In the genomic region with DNA sequence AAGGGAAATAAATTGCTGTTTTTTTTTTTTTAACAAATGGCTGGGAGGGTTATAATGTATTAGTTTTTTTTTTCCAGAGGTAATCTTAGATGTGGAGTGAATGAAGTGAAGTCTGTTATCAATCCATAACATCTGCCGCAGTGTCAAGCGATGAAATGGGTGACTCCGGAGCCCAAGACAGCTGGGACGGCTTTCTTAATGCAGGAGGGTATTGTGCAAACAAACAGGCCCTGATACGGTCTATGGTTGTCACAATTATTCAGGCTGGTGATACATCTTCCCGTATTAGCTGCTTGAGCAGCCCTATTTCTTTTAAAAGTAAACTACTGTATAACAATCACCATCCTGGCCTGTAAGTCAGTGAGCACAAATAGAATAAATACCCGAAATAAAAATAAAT, we compare ENCODE assay signal across 17 cellular contexts.
DNase-seq lines count a peak whose midpoint lies in the region; ATAC-seq and TF ChIP-seq lines count a peak whose summit lies in the region.
"Had no signal": no experiment of that assay in that cellular context is flagged by ENCODE, and none has a peak within 500 bp of the region (broad histone marks: within the 10 kb centered on the region; RNA-seq: fewer than 3 reads in every experiment).

No MANE protein-coding gene starts in this region.

- TF ChIP-seq CTCF in BE2C (IDR thresholded peaks at IDR 0.05; ENCODE audit: low read depth, low read length) (no peak), SK-N-SH (IDR thresholded peaks at IDR 0.05) (no peak), parathyroid adenoma (IDR thresholded peaks at IDR 0.05) (no peak), upper lobe of left lung (IDR thresholded peaks at IDR 0.05) (no peak)

- TF ChIP-seq POLR2A in upper lobe of left lung (IDR thresholded peaks at IDR 0.05): no peak

- H3K4me1 ChIP-seq in BE2C: peaks cover 10% of the 10 kb centered on the region
- H3K4me1 ChIP-seq in SK-N-SH (ENCODE audit: control insufficient read depth in 1 of 2, insufficient read depth in 2 of 2, low read depth in 1 of 2, low read length in 1 of 2): peaks cover 6 to 13% of the 10 kb centered on the region in 2 experiments; a peak in 3 of 4 replicates
- peaks cover 62% of the 10 kb centered on the region for H3K4me1 ChIP-seq in parathyroid adenoma
- H3K4me1 ChIP-seq in upper lobe of left lung: no peaks in the 10 kb centered on the region
- H3K4me1 ChIP-seq: A549, BLaER1 had no signal

- no peak overlapping the region for H2AFZ ChIP-seq in SK-N-SH (ENCODE audit: low read depth)
- no peak overlapping the region for H2AFZ ChIP-seq in parathyroid adenoma

- no peaks in the 10 kb centered on the region for H3K36me3 ChIP-seq in BE2C
- no peaks in the 10 kb centered on the region for H3K36me3 ChIP-seq in SK-N-SH (replicated peaks in 1 of 2; ENCODE audit: control insufficient read depth in 1 of 2, insufficient read depth in 2 of 2, low read length in 1 of 2)
- H3K36me3 ChIP-seq in parathyroid adenoma (ENCODE audit: control insufficient read depth, insufficient read depth, low read length): peaks cover 5% of the 10 kb centered on the region
- no peaks in the 10 kb centered on the region for H3K36me3 ChIP-seq in upper lobe of left lung
- H3K36me3 ChIP-seq: BLaER1 had no signal

- no peak overlapping the region for H3K4me2 ChIP-seq in SK-N-SH
- H3K4me2 ChIP-seq in parathyroid adenoma (ENCODE audit: low read length): peak overlapping the region; percentile 40
- H3K4me2 ChIP-seq: A549, BLaER1 had no signal

- POLR2A ChIA-PET in SK-N-SH (lab: Yijun Ruan, JAX): interaction anchor here (1.1 kb wide), 1 partner anchor 47 kb away, joined by 3 read pairs; no protein-coding TSS in a partner anchor

- H4K20me1 ChIP-seq in SK-N-SH (ENCODE audit: insufficient read depth): no peaks in the 10 kb centered on the region
- H4K20me1 ChIP-seq: BLaER1 had no signal

- ATAC-seq in upper lobe of left lung (ENCODE audit: low FRiP score in 2 of 2) (no peak), GM19397 (IDR thresholded peaks at IDR 0.05; ENCODE audit: unreplicated experiment) (no peak), HG03175 (IDR thresholded peaks at IDR 0.05; ENCODE audit: unreplicated experiment) (no peak)
- ATAC-seq: A549, HepG2 had no signal

- DNase-seq in BE2C (peak; percentile 54), NCI-H82 treated with DMSO at 0.1 percent for 48 hours (lab: John Stamatoyannopoulos, UW; ENCODE audit: unreplicated experiment) (peak; percentile 49), SK-N-SH (peak; percentile 55), upper lobe of left lung (no peak)
- DNase-seq: AML-193; CD4-positive, alpha-beta memory T cell; DMS153; DMS79; GDM1; H9 had no signal

- TF ChIP-seq EP300 in SK-N-SH (IDR thresholded peaks at IDR 0.05; ENCODE audit: borderline replicate concordance in 1 of 2, low read depth in 1 of 2, low read length in 1 of 2) (peak; percentile 14 to 76; a peak in 2 of 4 replicates), upper lobe of left lung (IDR thresholded peaks at IDR 0.05) (no peak)

- 9% methylated on average over 7 of the region's 7 CpGs for WGBS in SK-N-SH (ENCODE audit: low lambda C conversion rate)
- 41 to 48% methylated on average over 7 of the region's 7 CpGs for WGBS in upper lobe of left lung, 2 donors

- H3K9me3 ChIP-seq in BE2C (no peaks in the 10 kb centered on the region), SK-N-SH (no peaks in the 10 kb centered on the region), parathyroid adenoma (ENCODE audit: control insufficient read depth, low read length) (no peaks in the 10 kb centered on the region), upper lobe of left lung (no peaks in the 10 kb centered on the region)
- H3K9me3 ChIP-seq: A549, BLaER1 had no signal

- no peak overlapping the region for H3K9ac ChIP-seq in SK-N-SH
- H3K9ac ChIP-seq in parathyroid adenoma: no peak overlapping the region
- H3K9ac ChIP-seq: BLaER1 had no signal

- TF ChIP-seq RAD21 in SK-N-SH (IDR thresholded peaks at IDR 0.05; ENCODE audit: low read length): peak; percentile 14; the same call in 1 of the 2 replicates

- no peak overlapping the region for H3K4me3 ChIP-seq in BE2C (ENCODE audit: low read depth, low read length)
- H3K4me3 ChIP-seq in SK-N-SH (ENCODE audit: low read depth in 2 of 2, low read length in 1 of 2): no peak overlapping the region
- peak overlapping the region; percentile 11 for H3K4me3 ChIP-seq in parathyroid adenoma (ENCODE audit: low read depth, low read length)
- no peak overlapping the region for H3K4me3 ChIP-seq in upper lobe of left lung
- H3K4me3 ChIP-seq: A549, BLaER1 had no signal

- CTCF ChIA-PET in SK-N-SH (lab: Yijun Ruan, JAX): interaction anchor here (0.9 to 2.3 kb wide), 5 partner anchors 9 to 1411 kb away, joined by 3 to 7 read pairs (median 4); no protein-coding TSS in a partner anchor

- H3K9me2 ChIP-seq in SK-N-SH: no peaks in the 10 kb centered on the region

- peak overlapping the region; percentile 10 to 94; a peak in 3 of 4 replicates for H3K27ac ChIP-seq in SK-N-SH (ENCODE audit: low read depth in 2 of 2, low read length in 1 of 2)
- H3K27ac ChIP-seq in parathyroid adenoma: peak overlapping the region; percentile 97
- H3K27ac ChIP-seq in upper lobe of left lung: no peak overlapping the region
- H3K27ac ChIP-seq: 22Rv1, A549, BLaER1 had no signal

- no peaks in the 10 kb centered on the region for H3K27me3 ChIP-seq in BE2C
- H3K27me3 ChIP-seq in SK-N-SH (ENCODE audit: insufficient read depth): no peaks in the 10 kb centered on the region
- no peaks in the 10 kb centered on the region for H3K27me3 ChIP-seq in parathyroid adenoma (ENCODE audit: control insufficient read depth, insufficient read depth, low read length)
- no peaks in the 10 kb centered on the region for H3K27me3 ChIP-seq in upper lobe of left lung
- H3K27me3 ChIP-seq: BLaER1 had no signal

- H3K79me2 ChIP-seq in SK-N-SH (ENCODE audit: insufficient read depth) (no peaks in the 10 kb centered on the region), parathyroid adenoma (peaks cover 45% of the 10 kb centered on the region)

- no peaks in the 10 kb centered on the region for H3F3A ChIP-seq in SK-N-SH (replicated peaks; ENCODE audit: insufficient read depth)

TF ChIP-seq in SK-N-SH, 30 proteins besides CTCF, POLR2A, EP300 and RAD21 (continues in another document):
- no peak for TF ChIP-seq GABPA (IDR thresholded peaks at IDR 0.05; ENCODE audit: low read depth)
- TF ChIP-seq RCOR1 (IDR thresholded peaks at IDR 0.05; ENCODE audit: low read length): peak; percentile 55; the same call in 1 of the 2 replicates
- no peak for TF ChIP-seq REST (IDR thresholded peaks at IDR 0.05; ENCODE audit: low read depth, low read length)
- TF ChIP-seq CHD2 (IDR thresholded peaks at IDR 0.05; ENCODE audit: low read length, partially characterized antibody): no peak
- no peak for TF ChIP-seq USF2 (IDR thresholded peaks at IDR 0.05; ENCODE audit: borderline replicate concordance, low read depth, low read length)
- TF ChIP-seq JUND (IDR thresholded peaks at IDR 0.05): no peak; the same call in 1 of the 2 replicates
- TF ChIP-seq USF1 (IDR thresholded peaks at IDR 0.05; ENCODE audit: borderline replicate concordance, low read depth): no peak
- TF ChIP-seq FOXJ3 (CRISPR knock-in tag; IDR thresholded peaks at IDR 0.05): peak; percentile 61; the same call in 1 of the 2 replicates
- TF ChIP-seq RFX5 (IDR thresholded peaks at IDR 0.05; ENCODE audit: low read length): no peak
- no peak for TF ChIP-seq SIN3A (IDR thresholded peaks at IDR 0.05; ENCODE audit: borderline replicate concordance, low read depth, low read length)
- TF ChIP-seq YY1 (IDR thresholded peaks at IDR 0.05; ENCODE audit: low read depth): no peak
- TF ChIP-seq, protein P1, sequence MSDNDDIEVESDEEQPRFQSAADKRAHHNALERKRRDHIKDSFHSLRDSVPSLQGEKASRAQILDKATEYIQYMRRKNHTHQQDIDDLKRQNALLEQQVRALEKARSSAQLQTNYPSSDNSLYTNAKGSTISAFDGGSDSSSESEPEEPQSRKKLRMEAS (IDR thresholded peaks at IDR 0.05; ENCODE audit: low read depth): no peak
- peak; percentile 26; the same call in 1 of the 2 replicates for TF ChIP-seq MXI1 (IDR thresholded peaks at IDR 0.05; ENCODE audit: low read depth, low read length)

Comparison
In these comparisons a context has a peak if more than half of its experiments do, and no peak if none do; other contexts are left out.
1. DNase-seq: peak in BE2C (single experiment), NCI-H82 treated with DMSO at 0.1 percent for 48 hours (single experiment) and SK-N-SH (single experiment); none in upper lobe of left lung (0 of 2).
2. H3K27ac ChIP-seq: peak in SK-N-SH (2 of 2) and parathyroid adenoma (single experiment); none in upper lobe of left lung (0 of 4).